ENCODE assay signal across 8 cellular contexts in the genomic region with DNA sequence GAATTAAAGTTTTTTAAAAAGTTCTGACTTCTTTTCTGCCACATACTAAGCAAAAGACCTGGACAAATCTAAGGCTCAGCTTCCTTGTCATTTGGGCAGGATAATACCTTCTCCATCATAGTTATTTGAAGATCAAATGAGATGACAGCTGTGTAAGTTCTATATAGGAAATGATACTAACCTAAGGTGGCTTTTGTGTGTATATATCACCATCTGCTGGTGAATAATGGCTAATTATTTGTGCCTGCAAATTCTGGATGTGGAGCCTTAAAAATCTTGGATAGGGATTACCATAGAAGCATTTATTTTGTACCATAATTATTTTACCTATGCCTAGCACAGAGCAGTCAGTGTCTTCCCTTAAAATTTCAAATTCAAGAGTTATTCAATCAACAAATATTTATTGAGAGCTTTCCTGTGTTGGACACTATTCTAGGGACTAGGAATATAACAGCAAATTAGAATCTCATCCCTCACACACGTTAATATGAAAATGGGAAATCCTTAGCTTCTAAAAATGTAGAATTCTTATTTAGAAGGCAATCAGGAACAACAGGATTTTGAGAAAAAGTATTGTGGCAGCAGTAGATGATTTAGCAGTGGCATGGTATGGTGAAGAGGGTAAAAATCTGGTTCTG.
DNase-seq lines count a peak whose midpoint lies in the region; ATAC-seq and TF ChIP-seq lines count a peak whose summit lies in the region.

No MANE protein-coding gene starts in this region.

- H3K9me3 Mint-ChIP-seq in naive thymus-derived CD4-positive, alpha-beta T cell, result no peaks in the 10 kb centered on the region

- intact Hi-C loops in naive thymus-derived CD4-positive, alpha-beta T cell (cut with micrococcal nuclease), result loop anchor here (1.0 to 2.0 kb wide), 7 partner anchors 15 to 249 kb away; partner anchors contain the start of gene EPB41 (in 1 of the 2)

- in situ Hi-C loops in KBM-7 (cut with MboI; ENCODE audit: low pct_unique_long_range_greater_than_20kb, low sequenced_read_pairs), result loop anchor here (10.0 kb wide), 1 partner anchor 149 kb away; no protein-coding TSS in a partner anchor

- H3K4me1 Mint-ChIP-seq in naive thymus-derived CD4-positive, alpha-beta T cell, result peaks cover 0 to 3% (median 0%) of the 10 kb centered on the region in 7 donors

- H3K4me3 ChIP-seq in Peyer's patch, result no peak overlapping the region
- H3K4me3 ChIP-seq in naive thymus-derived CD4-positive, alpha-beta T cell (ENCODE audit: low read length), result no peak overlapping the region

- CTCF ChIA-PET in naive thymus-derived CD4-positive, alpha-beta T cell (lab: Charles Lee), result interaction anchor here (0.6 to 8.9 kb wide), 14 partner anchors 15 to 881 kb away, joined by 3 to 105 read pairs (median 4); partner anchors contain the start of gene EPB41

- H3K27ac Mint-ChIP-seq in naive thymus-derived CD4-positive, alpha-beta T cell, result peak overlapping the region in 3 of 9 donors; percentile 18 to 64 (median 48)

- H3K9me3 ChIP-seq in Peyer's patch, result no peaks in the 10 kb centered on the region
- no peaks in the 10 kb centered on the region for H3K9me3 ChIP-seq in naive thymus-derived CD4-positive, alpha-beta T cell (ENCODE audit: control insufficient read depth in 2 of 3, low read length in 3 of 3)

- H3K27ac ChIP-seq in Peyer's patch, result no peak overlapping the region
- no peak overlapping the region for H3K27ac ChIP-seq in naive thymus-derived CD4-positive, alpha-beta T cell (ENCODE audit: low read depth, low read length)

- no peak for TF ChIP-seq POLR2A in Peyer's patch (IDR thresholded peaks at IDR 0.05)

- H3K4me1 ChIP-seq in Peyer's patch, result no peaks in the 10 kb centered on the region
- H3K4me1 ChIP-seq in naive thymus-derived CD4-positive, alpha-beta T cell (ENCODE audit: control insufficient read depth in 2 of 2, insufficient read depth in 2 of 2, low read length in 2 of 2), result no peaks in the 10 kb centered on the region

- peaks cover 0 to 27% (median 15%) of the 10 kb centered on the region in 5 donors for H3K36me3 Mint-ChIP-seq in naive thymus-derived CD4-positive, alpha-beta T cell

- ATAC-seq in naive thymus-derived CD4-positive, alpha-beta T cell, result peak; percentile 75
- ATAC-seq in HG03095 (IDR thresholded peaks at IDR 0.05; ENCODE audit: unreplicated experiment), result no peak
- ATAC-seq in HG03439 (IDR thresholded peaks at IDR 0.05; ENCODE audit: unreplicated experiment), result no peak
- ATAC-seq in HG03135 (IDR thresholded peaks at IDR 0.05; ENCODE audit: unreplicated experiment), result no peak

- H3K4me3 Mint-ChIP-seq in naive thymus-derived CD4-positive, alpha-beta T cell, result no peak overlapping the region

- POLR2A ChIA-PET in naive thymus-derived CD4-positive, alpha-beta T cell (lab: Charles Lee), result interaction anchor here (0.6 to 1.7 kb wide), 3 partner anchors 149 to 764 kb away, joined by 4 to 11 read pairs (median 5); no protein-coding TSS in a partner anchor

- no peaks in the 10 kb centered on the region for H3K27me3 Mint-ChIP-seq in naive thymus-derived CD4-positive, alpha-beta T cell

- H3K27me3 ChIP-seq in Peyer's patch, result no peaks in the 10 kb centered on the region
- H3K27me3 ChIP-seq in naive thymus-derived CD4-positive, alpha-beta T cell (ENCODE audit: control insufficient read depth in 2 of 2, insufficient read depth in 2 of 2, low read length in 2 of 2), result no peaks in the 10 kb centered on the region

- DNase-seq in DMS53 treated with DMSO at 0.1 percent for 48 hours (lab: John Stamatoyannopoulos, UW; ENCODE audit: unreplicated experiment) (peak; percentile 69), KBM-7 (peak; percentile 75), Peyer's patch (no peak), epidermal melanocyte (ENCODE audit: insufficient read length, low spot score) (peak; percentile 61)
- DNase-seq in naive thymus-derived CD4-positive, alpha-beta T cell, result peak in 7 of 9 donors; percentile 9 to 44 (median 30)

- H3K36me3 ChIP-seq in Peyer's patch, result peaks cover 0 to 16% (median 0%) of the 10 kb centered on the region in 3 donors
- H3K36me3 ChIP-seq in naive thymus-derived CD4-positive, alpha-beta T cell (ENCODE audit: control insufficient read depth in 2 of 3, insufficient read depth in 3 of 3, low read length in 3 of 3), result peaks cover 10 to 71% (median 13%) of the 10 kb centered on the region in 3 experiments

- TF ChIP-seq CTCF in Peyer's patch (IDR thresholded peaks at IDR 0.05), result peak; percentile 28 to 93 (median 78)

Comparison
In these comparisons a context has a peak if more than half of its experiments do, and no peak if none do; other contexts are left out.
1. DNase-seq: peak in DMS53 treated with DMSO at 0.1 percent for 48 hours (single experiment), KBM-7 (single experiment), epidermal melanocyte (single experiment) and naive thymus-derived CD4-positive, alpha-beta T cell (7 of 9); none in Peyer's patch (0 of 3).